In the genomic region with DNA sequence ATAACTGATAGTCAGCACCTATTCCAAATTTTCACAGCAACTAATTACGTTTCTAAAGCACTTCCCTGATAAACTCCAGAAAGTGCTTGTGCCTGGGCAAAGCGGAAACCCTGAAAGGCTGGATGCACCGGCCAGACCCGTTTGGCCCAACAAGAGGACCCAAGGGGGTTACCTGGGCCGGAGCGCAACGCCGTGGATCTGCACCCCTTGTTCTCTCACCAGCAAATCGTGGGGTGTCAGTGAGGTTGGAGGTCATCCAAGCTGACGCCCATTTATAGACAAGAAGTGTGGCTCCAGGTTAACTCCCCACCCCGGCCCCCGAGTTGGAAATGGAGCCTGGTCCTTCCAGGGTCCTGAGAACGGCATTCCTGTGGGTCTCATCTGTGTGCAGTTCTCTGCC, we compare ENCODE assay signal across 24 cellular contexts.
DNase-seq lines count a peak whose midpoint lies in the region; ATAC-seq, FAIRE-seq and TF ChIP-seq lines count a peak whose summit lies in the region.
"Had no signal": no experiment of that assay in that cellular context is flagged by ENCODE, and none has a peak within 500 bp of the region (broad histone marks: within the 10 kb centered on the region; RNA-seq: fewer than 3 reads in every experiment).

No MANE protein-coding gene starts in this region.

- H3K27ac ChIP-seq in KOPT-K1 (ENCODE audit: low read depth, low read length, poor library complexity, severe bottlenecking) (peak overlapping the region; percentile 67), kidney (ENCODE audit: low read depth in 2 of 2, low read length in 2 of 2) (no peak overlapping the region)

- no peak for TF ChIP-seq CTCF in kidney (IDR thresholded peaks at IDR 0.05; ENCODE audit: borderline replicate concordance, extremely low read depth, insufficient read depth)
- TF ChIP-seq CTCF in WTC11 (IDR thresholded peaks at IDR 0.05) = no peak

- H3K9me3 Mint-ChIP-seq in WTC11 = peaks cover 4% of the 10 kb centered on the region; the same call in 1 of the 2 replicates
- H3K9me3 Mint-ChIP-seq in activated T-cell treated with anti-CD3 and anti-CD28 coated beads, Interleukin-2, amount 50 U/mL, for 72 hours = no peaks in the 10 kb centered on the region
- H3K9me3 Mint-ChIP-seq: CD4-positive, CD25-positive, alpha-beta regulatory T cell; CD8-positive, alpha-beta memory T cell; IgD-negative memory B cell had no signal

- H3K4me1 ChIP-seq in kidney (ENCODE audit: control insufficient read depth in 1 of 2, insufficient read depth in 1 of 2, low read depth in 1 of 2, low read length in 2 of 2) = peaks cover 0 to 7% of the 10 kb centered on the region in 2 donors
- H3K4me1 ChIP-seq: BE2C had no signal

- H3K9ac ChIP-seq in kidney (ENCODE audit: low read length in 2 of 2) = no peak overlapping the region

- intact Hi-C loops in kidney (cut with DNase I) (no loop called here), sciatic nerve (cut with DNase I) (no loop called here)

- H3K9me3 ChIP-seq in KOPT-K1 (ENCODE audit: insufficient read depth, low read length, poor library complexity, severe bottlenecking) (no peaks in the 10 kb centered on the region), kidney (ENCODE audit: control insufficient read depth in 1 of 2, low read length in 2 of 2) (no peaks in the 10 kb centered on the region)
- H3K9me3 ChIP-seq: BE2C had no signal

- POLR2A ChIA-PET in WTC11 (lab: Charles Lee) = no interaction called here

- H3K27ac Mint-ChIP-seq in WTC11 = no peak overlapping the region
- no peak overlapping the region for H3K27ac Mint-ChIP-seq in activated T-cell treated with anti-CD3 and anti-CD28 coated beads, Interleukin-2, amount 50 U/mL, for 72 hours
- H3K27ac Mint-ChIP-seq: CD4-positive, CD25-positive, alpha-beta regulatory T cell; CD8-positive, alpha-beta memory T cell; HFFc6 had no signal

- H3K27me3 Mint-ChIP-seq in WTC11 (ENCODE audit: low read depth) = no peaks in the 10 kb centered on the region
- H3K27me3 Mint-ChIP-seq in activated T-cell treated with anti-CD3 and anti-CD28 coated beads, Interleukin-2, amount 50 U/mL, for 72 hours (ENCODE audit: low read depth) = peaks cover 6% of the 10 kb centered on the region

- DNase-seq in kidney = peak; percentile 43
- peak; percentile 42 for DNase-seq in sciatic nerve (ENCODE audit: low spot score)
- DNase-seq in WTC11 (ENCODE audit: low spot score) = no peak
- no peak for DNase-seq in activated T-cell treated with anti-CD3 and anti-CD28 coated beads, Interleukin-2, amount 50 U/mL, for 72 hours
- DNase-seq: ACHN; BE2C; C1 segment of cervical spinal cord; CD4-positive, CD25-positive, alpha-beta regulatory T cell; CD8-positive, alpha-beta memory T cell; COR-L47; DMS 273 treated with DMSO at 0.1 percent for 48 hours; DMS53; GOT3; H7; HFFc6 had no signal

- no peaks in the 10 kb centered on the region for H3K4me1 Mint-ChIP-seq in WTC11
- H3K4me1 Mint-ChIP-seq in activated T-cell treated with anti-CD3 and anti-CD28 coated beads, Interleukin-2, amount 50 U/mL, for 72 hours (ENCODE audit: low read depth) = no peaks in the 10 kb centered on the region
- H3K4me1 Mint-ChIP-seq: IgD-negative memory B cell had no signal

- FAIRE-seq in kidney (lab: Jason Lieb, UNC) = no peak
- FAIRE-seq: A204.1, G401.6, GM12891, GM18507, HepG2 had no signal

- no peak overlapping the region for H3K4me3 ChIP-seq in kidney (ENCODE audit: low read length in 2 of 2)

- ATAC-seq in sciatic nerve = no peak
- ATAC-seq in WTC11 = no peak
- no peak for ATAC-seq in GM21515 (IDR thresholded peaks at IDR 0.05; ENCODE audit: unreplicated experiment)
- no peak for ATAC-seq in activated T-cell treated with anti-CD3 and anti-CD28 coated beads, Interleukin-2, amount 50 U/mL, for 72 hours (replicated peaks in 1 of 2)
- ATAC-seq: HCT116, HepG2 had no signal

- no peak overlapping the region for H3K4me3 Mint-ChIP-seq in WTC11
- H3K4me3 Mint-ChIP-seq in activated T-cell treated with anti-CD3 and anti-CD28 coated beads, Interleukin-2, amount 50 U/mL, for 72 hours = no peak overlapping the region
- H3K4me3 Mint-ChIP-seq: CD4-positive, CD25-positive, alpha-beta regulatory T cell; CD8-positive, alpha-beta memory T cell; HFFc6; IgD-negative memory B cell had no signal

- H3K36me3 ChIP-seq in KOPT-K1 (ENCODE audit: insufficient read depth, low read length) = no peaks in the 10 kb centered on the region
- H3K36me3 ChIP-seq in kidney (ENCODE audit: control insufficient read depth in 1 of 2, insufficient read depth in 2 of 2, low read length in 2 of 2) = no peaks in the 10 kb centered on the region
- H3K36me3 ChIP-seq: BE2C had no signal

- CTCF ChIA-PET in WTC11 (lab: Charles Lee) = no interaction called here

- H3K36me3 Mint-ChIP-seq in WTC11 = no peaks in the 10 kb centered on the region
- no peaks in the 10 kb centered on the region for H3K36me3 Mint-ChIP-seq in activated T-cell treated with anti-CD3 and anti-CD28 coated beads, Interleukin-2, amount 50 U/mL, for 72 hours (ENCODE audit: insufficient read depth in 2 of 2)
- H3K36me3 Mint-ChIP-seq: CD4-positive, CD25-positive, alpha-beta regulatory T cell; CD8-positive, alpha-beta memory T cell; IgD-negative memory B cell had no signal

TF ChIP-seq in WTC11, 78 proteins besides CTCF, POLR2A, EP300 and RAD21:
- TF ChIP-seq TEAD1 (CRISPR knock-in tag; IDR thresholded peaks at IDR 0.05) = no peak
- TF ChIP-seq, protein P1, sequence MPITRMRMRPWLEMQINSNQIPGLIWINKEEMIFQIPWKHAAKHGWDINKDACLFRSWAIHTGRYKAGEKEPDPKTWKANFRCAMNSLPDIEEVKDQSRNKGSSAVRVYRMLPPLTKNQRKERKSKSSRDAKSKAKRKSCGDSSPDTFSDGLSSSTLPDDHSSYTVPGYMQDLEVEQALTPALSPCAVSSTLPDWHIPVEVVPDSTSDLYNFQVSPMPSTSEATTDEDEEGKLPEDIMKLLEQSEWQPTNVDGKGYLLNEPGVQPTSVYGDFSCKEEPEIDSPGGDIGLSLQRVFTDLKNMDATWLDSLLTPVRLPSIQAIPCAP (CRISPR knock-in tag; IDR thresholded peaks at IDR 0.05) = no peak
- no peak for TF ChIP-seq ZNF138 (CRISPR knock-in tag; conservative IDR thresholded peaks at IDR 0.05)
- TF ChIP-seq, protein P2, sequence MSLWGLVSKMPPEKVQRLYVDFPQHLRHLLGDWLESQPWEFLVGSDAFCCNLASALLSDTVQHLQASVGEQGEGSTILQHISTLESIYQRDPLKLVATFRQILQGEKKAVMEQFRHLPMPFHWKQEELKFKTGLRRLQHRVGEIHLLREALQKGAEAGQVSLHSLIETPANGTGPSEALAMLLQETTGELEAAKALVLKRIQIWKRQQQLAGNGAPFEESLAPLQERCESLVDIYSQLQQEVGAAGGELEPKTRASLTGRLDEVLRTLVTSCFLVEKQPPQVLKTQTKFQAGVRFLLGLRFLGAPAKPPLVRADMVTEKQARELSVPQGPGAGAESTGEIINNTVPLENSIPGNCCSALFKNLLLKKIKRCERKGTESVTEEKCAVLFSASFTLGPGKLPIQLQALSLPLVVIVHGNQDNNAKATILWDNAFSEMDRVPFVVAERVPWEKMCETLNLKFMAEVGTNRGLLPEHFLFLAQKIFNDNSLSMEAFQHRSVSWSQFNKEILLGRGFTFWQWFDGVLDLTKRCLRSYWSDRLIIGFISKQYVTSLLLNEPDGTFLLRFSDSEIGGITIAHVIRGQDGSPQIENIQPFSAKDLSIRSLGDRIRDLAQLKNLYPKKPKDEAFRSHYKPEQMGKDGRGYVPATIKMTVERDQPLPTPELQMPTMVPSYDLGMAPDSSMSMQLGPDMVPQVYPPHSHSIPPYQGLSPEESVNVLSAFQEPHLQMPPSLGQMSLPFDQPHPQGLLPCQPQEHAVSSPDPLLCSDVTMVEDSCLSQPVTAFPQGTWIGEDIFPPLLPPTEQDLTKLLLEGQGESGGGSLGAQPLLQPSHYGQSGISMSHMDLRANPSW (CRISPR knock-in tag; conservative IDR thresholded peaks at IDR 0.05; ENCODE audit: low read depth) = no peak
- no peak for TF ChIP-seq TCF7 (CRISPR knock-in tag; IDR thresholded peaks at IDR 0.05; ENCODE audit: low read depth)

Comparison
In these comparisons a context has a peak if more than half of its experiments do, and no peak if none do; other contexts are left out.
1. DNase-seq: peak in kidney (single experiment) and sciatic nerve (single experiment); none in WTC11 (single experiment) and activated T-cell treated with anti-CD3 and anti-CD28 coated beads, Interleukin-2, amount 50 U/mL, for 72 hours (0 of 2).